Comparison of ENCODE assay signal across 17 cellular contexts in the genomic region with DNA sequence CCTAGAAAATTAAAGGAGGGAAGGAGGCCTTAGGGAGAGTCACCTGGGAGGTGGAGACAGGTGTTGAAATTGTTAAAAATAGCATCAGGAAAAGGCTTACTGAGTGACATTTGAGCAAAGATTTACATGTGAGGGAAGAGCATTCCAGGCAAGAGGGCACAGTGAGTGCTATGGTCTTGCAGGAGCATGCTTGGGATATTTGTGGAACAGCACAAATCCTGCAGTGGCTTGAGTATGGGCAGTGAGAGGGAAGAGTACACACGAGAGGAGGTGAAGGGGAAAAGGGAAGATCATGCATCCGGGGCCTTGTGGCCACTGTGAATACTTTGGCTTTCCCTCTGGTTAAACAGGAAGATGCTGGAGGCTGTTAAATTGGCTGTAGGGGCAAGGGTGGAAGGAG. TPM values are rescaled to one million over a fixed set of nuclear protein-coding genes. Genes with fewer than 3 reads are reported as not detected.
DNase-seq lines count a peak whose midpoint lies in the region; ATAC-seq and TF ChIP-seq lines count a peak whose summit lies in the region.
"Had no signal": no experiment of that assay in that cellular context is flagged by ENCODE, and none has a peak within 500 bp of the region (broad histone marks: within the 10 kb centered on the region; RNA-seq: fewer than 3 reads in every experiment).

No MANE protein-coding gene starts in this region.

- no peak for TF ChIP-seq CTCF in AG10803 (conservative IDR thresholded peaks at IDR 0.05; ENCODE audit: low read length)
- no peak for TF ChIP-seq CTCF in GM23338 (conservative IDR thresholded peaks at IDR 0.05; ENCODE audit: low read depth in 2 of 2)
- TF ChIP-seq CTCF in left lung (IDR thresholded peaks at IDR 0.05) = no peak

- H3K27me3 Mint-ChIP-seq in GM23338 (ENCODE audit: insufficient read depth, low read depth, poor library complexity) = peaks cover 9% of the 10 kb centered on the region
- no peaks in the 10 kb centered on the region for H3K27me3 Mint-ChIP-seq in stimulated activated memory B cell treated with anti-CD40 and anti-IgM and Interleukin-4, amounts not matched to agents 10 μg/mL and 1 μg/mL and 100 μg/mL, for 72 hours
- H3K27me3 Mint-ChIP-seq: CD4-positive, CD25-positive, alpha-beta regulatory T cell; IgD-negative memory B cell had no signal

- no peaks in the 10 kb centered on the region for H3K9me3 Mint-ChIP-seq in GM23338
- no peaks in the 10 kb centered on the region for H3K9me3 Mint-ChIP-seq in stimulated activated memory B cell treated with anti-CD40 and anti-IgM and Interleukin-4, amounts not matched to agents 10 μg/mL and 1 μg/mL and 100 μg/mL, for 72 hours
- H3K9me3 Mint-ChIP-seq: CD4-positive, CD25-positive, alpha-beta regulatory T cell had no signal

- peaks cover 43% of the 10 kb centered on the region for H3K4me1 Mint-ChIP-seq in GM23338
- peaks cover 10% of the 10 kb centered on the region for H3K4me1 Mint-ChIP-seq in stimulated activated memory B cell treated with anti-CD40 and anti-IgM and Interleukin-4, amounts not matched to agents 10 μg/mL and 1 μg/mL and 100 μg/mL, for 72 hours

- H3K9me2 ChIP-seq in GM23338 (ENCODE audit: insufficient read depth) = no peaks in the 10 kb centered on the region

- H2AFZ ChIP-seq in GM23338 = no peak overlapping the region

- H4K20me1 ChIP-seq in GM23338 (replicated peaks; ENCODE audit: insufficient read depth) = no peaks in the 10 kb centered on the region

- H3K4me3 Mint-ChIP-seq in GM23338 = peak overlapping the region; percentile 10; the same call in 1 of the 3 replicates
- H3K4me3 Mint-ChIP-seq in stimulated activated memory B cell treated with anti-CD40 and anti-IgM and Interleukin-4, amounts not matched to agents 10 μg/mL and 1 μg/mL and 100 μg/mL, for 72 hours = no peak overlapping the region
- H3K4me3 Mint-ChIP-seq: CD4-positive, CD25-positive, alpha-beta regulatory T cell; IgD-negative memory B cell had no signal

- H3K27me3 ChIP-seq in GM23338 (ENCODE audit: insufficient read depth) (no peaks in the 10 kb centered on the region), left lung (no peaks in the 10 kb centered on the region)

- H3K4me2 ChIP-seq in GM23338 = peak overlapping the region; percentile 59

- peaks cover 37% of the 10 kb centered on the region for H3K4me1 ChIP-seq in GM23338 (ENCODE audit: insufficient read depth)
- H3K4me1 ChIP-seq in left lung = peaks cover 2 to 10% of the 10 kb centered on the region in 2 donors

- intact Hi-C loops in left lung (cut with DNase I) = no loop called here

- H3K4me3 ChIP-seq in AG10803 (ENCODE audit: low read length) (no peak overlapping the region), GM23338 (peak overlapping the region; percentile 24; the same call in 1 of the 2 replicates), left lung (no peak overlapping the region)
- H3K4me3 ChIP-seq: HAP-1 had no signal

- ATAC-seq in GM23338 = no peak; the same call in 2 of the 3 replicates
- peak; percentile 41 for ATAC-seq in left lung
- ATAC-seq in GM21825 (IDR thresholded peaks at IDR 0.05; ENCODE audit: unreplicated experiment) = no peak
- ATAC-seq in stimulated activated memory B cell treated with anti-CD40 and anti-IgM and Interleukin-4, amounts not matched to agents 10 μg/mL and 1 μg/mL and 100 μg/mL, for 72 hours = no peak
- ATAC-seq: Panc1 had no signal

- H3F3A ChIP-seq in GM23338 (replicated peaks; ENCODE audit: low read depth) = 0 out of 2 replicates have a peak, but pooled peaks cover 5% of the 10 kb centered on the region

- H3K36me3 Mint-ChIP-seq in GM23338 (ENCODE audit: low read depth) = peaks cover 27% of the 10 kb centered on the region
- peaks cover 8% of the 10 kb centered on the region for H3K36me3 Mint-ChIP-seq in stimulated activated memory B cell treated with anti-CD40 and anti-IgM and Interleukin-4, amounts not matched to agents 10 μg/mL and 1 μg/mL and 100 μg/mL, for 72 hours

- H3K27ac ChIP-seq in GM23338 (ENCODE audit: low read depth) (peak overlapping the region; percentile 86), left lung (no peak overlapping the region)

- DNase-seq in AG10803 (ENCODE audit: low read depth) (peak; percentile 13), GM23338 (ENCODE audit: low spot score) (no peak), astrocyte of the hippocampus (ENCODE audit: low read depth, low spot score) (peak; percentile 61), left lung (no peak), superior temporal gyrus (ENCODE audit: extremely low spot score) (no peak)
- DNase-seq: Calu3; CD4-positive, CD25-positive, alpha-beta regulatory T cell; GDM1; NCI-H1436; NCI-H446; NCI-H82; Right ventricle myocardium superior had no signal

- no peaks in the 10 kb centered on the region for H3K9me3 ChIP-seq in left lung
- H3K9me3 ChIP-seq: HAP-1 had no signal

- H3K36me3 ChIP-seq in GM23338 (ENCODE audit: insufficient read depth) (0 out of 2 replicates have a peak, but pooled peaks cover 4% of the 10 kb centered on the region), left lung (no peaks in the 10 kb centered on the region)
- H3K36me3 ChIP-seq: HAP-1 had no signal

- peak overlapping the region; percentile 78 for H3K27ac Mint-ChIP-seq in GM23338
- H3K27ac Mint-ChIP-seq in stimulated activated memory B cell treated with anti-CD40 and anti-IgM and Interleukin-4, amounts not matched to agents 10 μg/mL and 1 μg/mL and 100 μg/mL, for 72 hours = no peak overlapping the region

- H3K79me2 ChIP-seq in GM23338 (replicated peaks; ENCODE audit: insufficient read depth) = no peaks in the 10 kb centered on the region

TF ChIP-seq in GM23338, 12 proteins besides CTCF, POLR2A, EP300 and RAD21 (continues in another document):
- TF ChIP-seq NANOG (IDR thresholded peaks at IDR 0.05; ENCODE audit: borderline replicate concordance) = no peak
- TF ChIP-seq, protein P1, sequence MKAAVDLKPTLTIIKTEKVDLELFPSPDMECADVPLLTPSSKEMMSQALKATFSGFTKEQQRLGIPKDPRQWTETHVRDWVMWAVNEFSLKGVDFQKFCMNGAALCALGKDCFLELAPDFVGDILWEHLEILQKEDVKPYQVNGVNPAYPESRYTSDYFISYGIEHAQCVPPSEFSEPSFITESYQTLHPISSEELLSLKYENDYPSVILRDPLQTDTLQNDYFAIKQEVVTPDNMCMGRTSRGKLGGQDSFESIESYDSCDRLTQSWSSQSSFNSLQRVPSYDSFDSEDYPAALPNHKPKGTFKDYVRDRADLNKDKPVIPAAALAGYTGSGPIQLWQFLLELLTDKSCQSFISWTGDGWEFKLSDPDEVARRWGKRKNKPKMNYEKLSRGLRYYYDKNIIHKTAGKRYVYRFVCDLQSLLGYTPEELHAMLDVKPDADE (IDR thresholded peaks at IDR 0.05) = no peak
- TF ChIP-seq STAT1 (IDR thresholded peaks at IDR 0.05; ENCODE audit: unreplicated experiment) = no peak
- TF ChIP-seq, protein P2, sequence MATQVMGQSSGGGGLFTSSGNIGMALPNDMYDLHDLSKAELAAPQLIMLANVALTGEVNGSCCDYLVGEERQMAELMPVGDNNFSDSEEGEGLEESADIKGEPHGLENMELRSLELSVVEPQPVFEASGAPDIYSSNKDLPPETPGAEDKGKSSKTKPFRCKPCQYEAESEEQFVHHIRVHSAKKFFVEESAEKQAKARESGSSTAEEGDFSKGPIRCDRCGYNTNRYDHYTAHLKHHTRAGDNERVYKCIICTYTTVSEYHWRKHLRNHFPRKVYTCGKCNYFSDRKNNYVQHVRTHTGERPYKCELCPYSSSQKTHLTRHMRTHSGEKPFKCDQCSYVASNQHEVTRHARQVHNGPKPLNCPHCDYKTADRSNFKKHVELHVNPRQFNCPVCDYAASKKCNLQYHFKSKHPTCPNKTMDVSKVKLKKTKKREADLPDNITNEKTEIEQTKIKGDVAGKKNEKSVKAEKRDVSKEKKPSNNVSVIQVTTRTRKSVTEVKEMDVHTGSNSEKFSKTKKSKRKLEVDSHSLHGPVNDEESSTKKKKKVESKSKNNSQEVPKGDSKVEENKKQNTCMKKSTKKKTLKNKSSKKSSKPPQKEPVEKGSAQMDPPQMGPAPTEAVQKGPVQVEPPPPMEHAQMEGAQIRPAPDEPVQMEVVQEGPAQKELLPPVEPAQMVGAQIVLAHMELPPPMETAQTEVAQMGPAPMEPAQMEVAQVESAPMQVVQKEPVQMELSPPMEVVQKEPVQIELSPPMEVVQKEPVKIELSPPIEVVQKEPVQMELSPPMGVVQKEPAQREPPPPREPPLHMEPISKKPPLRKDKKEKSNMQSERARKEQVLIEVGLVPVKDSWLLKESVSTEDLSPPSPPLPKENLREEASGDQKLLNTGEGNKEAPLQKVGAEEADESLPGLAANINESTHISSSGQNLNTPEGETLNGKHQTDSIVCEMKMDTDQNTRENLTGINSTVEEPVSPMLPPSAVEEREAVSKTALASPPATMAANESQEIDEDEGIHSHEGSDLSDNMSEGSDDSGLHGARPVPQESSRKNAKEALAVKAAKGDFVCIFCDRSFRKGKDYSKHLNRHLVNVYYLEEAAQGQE (IDR thresholded peaks at IDR 0.05; ENCODE audit: unreplicated experiment) = no peak
- TF ChIP-seq EZH2phosphoT487 (IDR thresholded peaks at IDR 0.05; ENCODE audit: unreplicated experiment) = no peak
- no peak for TF ChIP-seq CREB1 (CRISPR knock-in tag; IDR thresholded peaks at IDR 0.05; ENCODE audit: low read depth)
- no peak for TF ChIP-seq JUNB (IDR thresholded peaks at IDR 0.05; ENCODE audit: unreplicated experiment)
- no peak for TF ChIP-seq POLR2AphosphoS5 (IDR thresholded peaks at IDR 0.05; ENCODE audit: low read depth)
- TF ChIP-seq EZH2 (IDR thresholded peaks at IDR 0.05; ENCODE audit: low read depth, unreplicated experiment) = no peak

RNA-seq across cellular contexts. Expression of a gene that starts 36.6 kb away (rescaled TPM):
- total RNA-seq in GM23338 (2014; rRNA removed; shearing (Covaris generic)) = 11.6 and 14.6 TPM in 2 replicates
- polyA plus RNA-seq in GM23338 (2016; fragmentation: Nextera tagmentation; extraction: Ambion mirVana) = 0.87 and 1.3 TPM in 2 replicates
- 1 to 10 TPM; 3.5 to 8.1 TPM for total RNA-seq in left lung

Comparison
In these comparisons a context has a peak if more than half of its experiments do, and no peak if none do; other contexts are left out.
1. DNase-seq: peak in AG10803 (single experiment) and astrocyte of the hippocampus (single experiment); none in GM23338 (single experiment), left lung (0 of 2) and superior temporal gyrus (single experiment).